ENCODE assay signal across 16 cellular contexts in genomic region chr20:44424039-44424495, GRCh38.
"Had no signal": no experiment of that assay in that cellular context is flagged by ENCODE, and none has a peak within 500 bp of the region (broad histone marks: within the 10 kb centered on the region; RNA-seq: fewer than 3 reads in every experiment).

No MANE protein-coding gene starts in this region.

- H3K36me3 ChIP-seq: right atrium auricular region, sigmoid colon, suprapubic skin, tibial artery, upper lobe of left lung, uterus had no signal

- ATAC-seq: left cardiac atrium, left ventricle myocardium superior had no signal

- H3K9me3 ChIP-seq: right atrium auricular region, sigmoid colon, suprapubic skin, tibial artery, upper lobe of left lung, uterus had no signal

- H3K27me3 ChIP-seq: right atrium auricular region, upper lobe of left lung, uterus had no signal

- H3K4me3 ChIP-seq: lung, right atrium auricular region, sigmoid colon, skin epidermis, suprapubic skin, tibial artery, upper lobe of left lung, uterus had no signal

- FAIRE-seq: kidney had no signal

- H3K4me1 ChIP-seq: right atrium auricular region, sigmoid colon, suprapubic skin, tibial artery, upper lobe of left lung, uterus had no signal

- H3K27ac ChIP-seq: foreskin keratinocyte, right atrium auricular region, sigmoid colon, skin epidermis, suprapubic skin, tibial artery, upper lobe of left lung, uterus had no signal

- DNase-seq: foreskin keratinocyte; kidney; left cardiac atrium; left ventricle myocardium superior; mesendoderm; naive B cell; sigmoid colon; stimulated activated CD4-positive, alpha-beta T cell treated with anti-CD3 and anti-CD28 coated beads, Interleukin-2, amount 100 ng/mL, for 24 hours; stimulated activated naive CD4-positive, alpha-beta T cell treated with Interleukin-2 at 50 U/mL for 16 hours; tibial artery; upper lobe of left lung; uterus had no signal
